8 cellular contexts compared by ENCODE assay signal in genomic region chr1:159009704-159010361, GRCh38. TPM values are rescaled to one million over a fixed set of nuclear protein-coding genes. Genes with fewer than 3 reads are reported as not detected.
A peak's percentile ranks its signal among the peaks of the same experiment; 100 is the strongest.
DNase-seq lines count a peak whose midpoint lies in the region; ATAC-seq and TF ChIP-seq lines count a peak whose summit lies in the region.

TSS of gene IFI16 (plus strand) at chr1:159009907. CDS start at chr1:159014681, 4,774 bp downstream.

- no peaks in the 10 kb centered on the region for H3K27me3 Mint-ChIP-seq in activated B cell treated with CpG ODN at 0.5 μM for 24 hours
- no peaks in the 10 kb centered on the region for H3K27me3 Mint-ChIP-seq in stimulated activated naive CD8-positive, alpha-beta T cell treated with anti-CD3 and anti-CD28 coated beads, Interleukin-15, amount 100 ng/mL, for 72 hours

- POLR2A ChIA-PET in activated B cell treated with CpG ODN at 0.5 μM for 24 hours (lab: Charles Lee): interaction anchor here (0.7 to 4.4 kb wide), 14 partner anchors 10 to 1223 kb away, joined by 3 to 75 read pairs (median 5); partner anchors contain the start of gene AIM2

- H3K36me3 ChIP-seq in duodenal mucosa (ENCODE audit: control insufficient read depth in 1 of 2, insufficient read depth in 2 of 2, low read length in 2 of 2): no peaks in the 10 kb centered on the region
- H3K36me3 ChIP-seq in mesodermal cell (ENCODE audit: control insufficient read depth, insufficient read depth, low read length): peaks cover 17% of the 10 kb centered on the region

- intact Hi-C loops in activated B cell treated with CpG ODN at 0.5 μM for 24 hours (cut with micrococcal nuclease): loop anchor here (2.0 to 10.0 kb wide), 7 partner anchors 615 to 1615 kb away; partner anchors contain the start of gene OR10T2

- H3K4me3 Mint-ChIP-seq in activated B cell treated with CpG ODN at 0.5 μM for 24 hours: peak within 1 kb of the TSS; percentile 91
- H3K4me3 Mint-ChIP-seq in stimulated activated naive CD8-positive, alpha-beta T cell treated with anti-CD3 and anti-CD28 coated beads, Interleukin-15, amount 100 ng/mL, for 72 hours: peak within 1 kb of the TSS; percentile 89 to 90

- no peak for TF ChIP-seq CTCF in activated B cell treated with CpG ODN at 0.5 μM for 24 hours (IDR thresholded peaks at IDR 0.05)

- H3K4me1 ChIP-seq in duodenal mucosa (ENCODE audit: control insufficient read depth in 1 of 2, insufficient read depth in 2 of 2, low read length in 2 of 2) (peaks cover 4 to 16% of the 10 kb centered on the region in 2 donors), mesodermal cell (ENCODE audit: control insufficient read depth, insufficient read depth, low read length, poor library complexity, severe bottlenecking) (peaks cover 24% of the 10 kb centered on the region)

- H3K27ac ChIP-seq in duodenal mucosa (ENCODE audit: low read depth, low read length) (peak within 1 kb of the TSS; percentile 62), mesodermal cell (ENCODE audit: low read depth, low read length, severe bottlenecking) (peak within 1 kb of the TSS; percentile 92)

- H3K36me3 Mint-ChIP-seq in activated B cell treated with CpG ODN at 0.5 μM for 24 hours (ENCODE audit: low read depth): peaks cover 34% of the 10 kb centered on the region

- H3K9ac ChIP-seq in duodenal mucosa (ENCODE audit: low read depth in 1 of 2, low read length in 2 of 2): peak within 1 kb of the TSS; percentile 71 to 79

- H3K4me3 ChIP-seq in duodenal mucosa (ENCODE audit: low read depth in 1 of 2, low read length in 2 of 2) (peak within 1 kb of the TSS; percentile 79 to 88), mesodermal cell (ENCODE audit: extremely low read depth, insufficient read depth, low read length, poor library complexity, severe bottlenecking) (peak within 1 kb of the TSS; percentile 39)

- H3K4me1 Mint-ChIP-seq in activated B cell treated with CpG ODN at 0.5 μM for 24 hours: peaks cover 72% of the 10 kb centered on the region
- peaks cover 58% of the 10 kb centered on the region for H3K4me1 Mint-ChIP-seq in stimulated activated naive CD8-positive, alpha-beta T cell treated with anti-CD3 and anti-CD28 coated beads, Interleukin-15, amount 100 ng/mL, for 72 hours

- CTCF ChIA-PET in activated B cell treated with CpG ODN at 0.5 μM for 24 hours (lab: Charles Lee): interaction anchor here (0.7 to 1.2 kb wide), 3 partner anchors 46 to 80 kb away, joined by 3 to 4 read pairs (median 3); no protein-coding TSS in a partner anchor

- ATAC-seq in GM21619 (IDR thresholded peaks at IDR 0.05; ENCODE audit: unreplicated experiment) (peak; percentile 59), activated B cell treated with CpG ODN at 0.5 μM for 24 hours (ENCODE audit: low read depth) (peak; percentile 61)
- ATAC-seq in stimulated activated naive CD8-positive, alpha-beta T cell treated with anti-CD3 and anti-CD28 coated beads, Interleukin-15, amount 100 ng/mL, for 72 hours: peak; percentile 76

- peak; percentile 83 for DNase-seq in GM04504 (ENCODE audit: low read depth)
- DNase-seq in LHCN-M2 (ENCODE audit: low read depth): peak; percentile 97
- DNase-seq in activated B cell treated with CpG ODN at 0.5 μM for 24 hours: no peak
- DNase-seq in stimulated activated naive CD8-positive, alpha-beta T cell treated with anti-CD3 and anti-CD28 coated beads, Interleukin-15, amount 100 ng/mL, for 72 hours: peak; percentile 66 to 81
- DNase-seq in NCI-H526 treated with DMSO at 0.1 percent for 48 hours (lab: John Stamatoyannopoulos, UW): no peak

- no peaks in the 10 kb centered on the region for H3K9me3 ChIP-seq in duodenal mucosa (ENCODE audit: control insufficient read depth in 1 of 2, low read length in 2 of 2)
- no peaks in the 10 kb centered on the region for H3K9me3 ChIP-seq in mesodermal cell (ENCODE audit: control insufficient read depth, low read length)

- no peaks in the 10 kb centered on the region for H3K27me3 ChIP-seq in duodenal mucosa (ENCODE audit: control insufficient read depth in 1 of 2, insufficient read depth in 2 of 2, low read length in 2 of 2)

- H3K9me3 Mint-ChIP-seq in activated B cell treated with CpG ODN at 0.5 μM for 24 hours: no peaks in the 10 kb centered on the region
- H3K9me3 Mint-ChIP-seq in stimulated activated naive CD8-positive, alpha-beta T cell treated with anti-CD3 and anti-CD28 coated beads, Interleukin-15, amount 100 ng/mL, for 72 hours: peaks cover 7 to 12% of the 10 kb centered on the region in 2 donors

- H3K27ac Mint-ChIP-seq in activated B cell treated with CpG ODN at 0.5 μM for 24 hours: peak within 1 kb of the TSS; percentile 93
- H3K27ac Mint-ChIP-seq in stimulated activated naive CD8-positive, alpha-beta T cell treated with anti-CD3 and anti-CD28 coated beads, Interleukin-15, amount 100 ng/mL, for 72 hours: peak within 1 kb of the TSS; percentile 99 to 100

- WGBS in mesodermal cell (ENCODE audit: insufficient coverage in 2 of 2), 2 experiments: 37 to 56% methylated on average over 2 to 4 of the region's 5 CpGs

RNA-seq across cellular contexts. Expression of gene IFI16, which starts in this region (rescaled TPM):
- total RNA-seq in LHCN-M2 (2014; rRNA removed) (62.2 and 106 TPM in 2 replicates), activated B cell treated with CpG ODN at 0.5 μM for 24 hours (145 and 160 TPM in 2 replicates)
- 54.6 TPM for polyA plus RNA-seq in LHCN-M2 (2012)
- 145 TPM for polyA plus RNA-seq in mesodermal cell (2013, experiment 1 of 2)
- polyA plus RNA-seq in mesodermal cell (2013, experiment 2 of 2): 138 TPM

Comparison
In these comparisons a context has a peak if more than half of its experiments do, and no peak if none do; other contexts are left out.
1. DNase-seq: peak in GM04504 (single experiment), LHCN-M2 (single experiment) and stimulated activated naive CD8-positive, alpha-beta T cell treated with anti-CD3 and anti-CD28 coated beads, Interleukin-15, amount 100 ng/mL, for 72 hours (2 of 2); none in activated B cell treated with CpG ODN at 0.5 μM for 24 hours (single experiment) and NCI-H526 treated with DMSO at 0.1 percent for 48 hours (single experiment).
2. Peak in every context shown above with its lines, with median percentiles within 50 percentile points of each other: ATAC-seq.